27 cellular contexts compared by ENCODE assay signal in the genomic region with DNA sequence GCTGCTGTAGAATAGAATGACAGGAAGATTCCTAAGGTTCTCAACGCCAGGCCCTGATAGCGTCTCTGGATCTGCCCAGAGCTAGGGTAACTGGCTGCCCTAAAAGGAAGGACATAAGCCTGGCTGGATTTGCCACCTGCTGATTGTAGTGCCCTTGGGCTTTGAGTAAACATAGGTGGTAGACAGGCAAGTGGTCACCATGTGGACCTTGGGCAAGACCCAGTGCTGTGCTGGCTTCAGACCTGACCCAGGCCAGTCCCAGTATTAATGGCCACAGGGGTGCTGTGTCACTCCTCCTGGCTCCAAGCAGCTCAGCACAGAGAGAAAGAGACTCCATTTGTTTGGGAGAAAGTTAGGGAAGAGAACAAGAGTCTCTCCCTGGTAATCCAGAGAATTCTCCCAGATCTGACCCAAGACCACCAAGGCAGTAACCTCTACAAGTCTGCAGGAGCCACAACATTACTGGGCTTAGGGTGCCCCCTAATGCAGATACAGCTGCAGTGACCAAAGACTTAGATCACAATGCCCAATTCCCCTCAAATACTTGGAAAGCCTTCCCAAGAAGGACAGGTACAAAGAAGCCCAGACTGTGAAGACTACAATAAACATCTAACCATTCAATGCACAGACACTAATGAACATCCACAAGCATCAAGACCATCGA. TPM values are rescaled to one million over a fixed set of nuclear protein-coding genes. Genes with fewer than 3 reads are reported as not detected.
DNase-seq lines count a peak whose midpoint lies in the region; ATAC-seq, FAIRE-seq and TF ChIP-seq lines count a peak whose summit lies in the region.
"Had no signal": no experiment of that assay in that cellular context is flagged by ENCODE, and none has a peak within 500 bp of the region (broad histone marks: within the 10 kb centered on the region; RNA-seq: fewer than 3 reads in every experiment).

No MANE protein-coding gene starts in this region.

- H3K27ac Mint-ChIP-seq in GM23338 = no peak overlapping the region
- no peak overlapping the region for H3K27ac Mint-ChIP-seq in activated CD8-positive, alpha-beta T cell treated with anti-CD3 and anti-CD28 coated beads, Interleukin-2, amount 10 ng/mL, durations not matched to agents 7 days and 5 days
- H3K27ac Mint-ChIP-seq: activated naive CD8-positive, alpha-beta T cell treated with anti-CD3 and anti-CD28 coated beads, Interleukin-2, amount 50 U/mL, for 24 hours; activated T-cell treated with anti-CD3 and anti-CD28 coated beads, Interleukin-2, amount 50 U/mL, for 24 hours; nephron had no signal

- no peak overlapping the region for H3K4me3 Mint-ChIP-seq in GM23338
- H3K4me3 Mint-ChIP-seq in activated CD8-positive, alpha-beta T cell treated with anti-CD3 and anti-CD28 coated beads, Interleukin-2, amount 10 ng/mL, durations not matched to agents 7 days and 5 days = no peak overlapping the region
- H3K4me3 Mint-ChIP-seq: activated naive CD8-positive, alpha-beta T cell treated with anti-CD3 and anti-CD28 coated beads, Interleukin-2, amount 50 U/mL, for 24 hours; activated T-cell treated with anti-CD3 and anti-CD28 coated beads, Interleukin-2, amount 50 U/mL, for 24 hours; nephron; T-helper 17 cell had no signal

- CTCF ChIA-PET in PC-9 (lab: Charles Lee) = no interaction called here
- CTCF ChIA-PET in activated CD8-positive, alpha-beta T cell treated with anti-CD3 and anti-CD28 coated beads, Interleukin-2, amount 10 ng/mL, durations not matched to agents 7 days and 5 days (lab: Charles Lee) = interaction anchor here (1.2 kb wide), 1 partner anchor 20 kb away, joined by 3 read pairs; no protein-coding TSS in a partner anchor

- peaks cover 28% of the 10 kb centered on the region for H3K9me3 Mint-ChIP-seq in GM23338
- peaks cover 14% of the 10 kb centered on the region for H3K9me3 Mint-ChIP-seq in activated CD8-positive, alpha-beta T cell treated with anti-CD3 and anti-CD28 coated beads, Interleukin-2, amount 10 ng/mL, durations not matched to agents 7 days and 5 days (ENCODE audit: insufficient read depth)

- 56 to 72% methylated on average over 3 of the region's 3 CpGs for WGBS in pancreas, 2 donors

- H3K9me3 ChIP-seq in PC-9 (ENCODE audit: insufficient read depth, low read depth) (no peaks in the 10 kb centered on the region; the same call in 1 of the 2 replicates), pancreas (no peaks in the 10 kb centered on the region)
- H3K9me3 ChIP-seq: Caco-2, lower lobe of right lung had no signal

- H3K27me3 ChIP-seq in GM23338 (ENCODE audit: insufficient read depth) (no peaks in the 10 kb centered on the region), PC-9 (ENCODE audit: insufficient read depth, low read depth) (no peaks in the 10 kb centered on the region), pancreas (no peaks in the 10 kb centered on the region)
- H3K27me3 ChIP-seq: BLaER1 treated with 17β-estradiol and CSF1 and Interleukin-3, amounts not matched to agents 10 nM and 100 nM; dorsolateral prefrontal cortex; spleen; upper lobe of left lung had no signal

- H3K9me2 ChIP-seq in GM23338 (ENCODE audit: insufficient read depth) (no peaks in the 10 kb centered on the region), PC-9 (ENCODE audit: insufficient read depth) (no peaks in the 10 kb centered on the region)

- ATAC-seq in GM23338 (peak; percentile 50; the same call in 2 of the 3 replicates), pancreas (peak; percentile 29 to 83 (median 55))
- no peak for ATAC-seq in activated CD8-positive, alpha-beta T cell treated with anti-CD3 and anti-CD28 coated beads, Interleukin-2, amount 10 ng/mL, durations not matched to agents 7 days and 5 days
- ATAC-seq: activated naive CD8-positive, alpha-beta T cell treated with anti-CD3 and anti-CD28 coated beads, Interleukin-2, amount 50 U/mL, for 24 hours; lower lobe of right lung; right cardiac atrium; T-helper 17 cell had no signal

- H3K4me1 Mint-ChIP-seq in GM23338 = no peaks in the 10 kb centered on the region
- peaks cover 3% of the 10 kb centered on the region for H3K4me1 Mint-ChIP-seq in activated CD8-positive, alpha-beta T cell treated with anti-CD3 and anti-CD28 coated beads, Interleukin-2, amount 10 ng/mL, durations not matched to agents 7 days and 5 days (ENCODE audit: low read depth)
- H3K4me1 Mint-ChIP-seq: activated naive CD8-positive, alpha-beta T cell treated with anti-CD3 and anti-CD28 coated beads, Interleukin-2, amount 50 U/mL, for 24 hours; nephron had no signal

- POLR2A ChIA-PET in PC-9 (lab: Charles Lee; ENCODE audit: unreplicated experiment) = interaction anchor here (0.5 kb wide), 1 partner anchor 72 kb away, joined by 3 read pairs; no protein-coding TSS in a partner anchor
- POLR2A ChIA-PET in activated CD8-positive, alpha-beta T cell treated with anti-CD3 and anti-CD28 coated beads, Interleukin-2, amount 10 ng/mL, durations not matched to agents 7 days and 5 days (lab: Charles Lee) = no interaction called here

- no peak for TF ChIP-seq POLR2A in erythroblast (IDR thresholded peaks at IDR 0.05; ENCODE audit: low read length)

- H2AFZ ChIP-seq in GM23338 (no peak overlapping the region), PC-9 (no peak overlapping the region)

- H4K20me1 ChIP-seq in GM23338 (replicated peaks; ENCODE audit: insufficient read depth) = no peaks in the 10 kb centered on the region; the same call in 1 of the 2 replicates
- H4K20me1 ChIP-seq in PC-9 (ENCODE audit: insufficient read depth) = no peaks in the 10 kb centered on the region
- H4K20me1 ChIP-seq: BLaER1 treated with 17β-estradiol and CSF1 and Interleukin-3, amounts not matched to agents 10 nM and 100 nM had no signal

- no peak for FAIRE-seq in pancreas (lab: Jason Lieb, UNC)
- FAIRE-seq: GM18507, keratinocyte had no signal

- DNase-seq in GM23338 (ENCODE audit: low spot score) (peak; percentile 25), PC-9 (no peak), erythroblast (lab: John Stamatoyannopoulos, UW) (peak; percentile 30 to 34), pancreas (peak in 3 of 6 donors; percentile 5 to 22 (median 11)), activated gamma-delta T cell treated with Interleukin-2 at 50 U/mL for 16 hours (no peak)
- DNase-seq in activated CD8-positive, alpha-beta T cell treated with anti-CD3 and anti-CD28 coated beads, Interleukin-2, amount 10 ng/mL, durations not matched to agents 7 days and 5 days = no peak
- no peak for DNase-seq in activated CD4-positive, alpha-beta T cell treated with anti-CD3 and anti-CD28 coated beads for 4 hours
- DNase-seq: activated CD4-positive, alpha-beta T cell treated with anti-CD3 and anti-CD28 coated beads for 48 hours; activated gamma-delta T cell; activated naive CD8-positive, alpha-beta T cell treated with anti-CD3 and anti-CD28 coated beads, Interleukin-2, amount 50 U/mL, for 24 hours; activated T-cell treated with anti-CD3 and anti-CD28 coated beads, Interleukin-2, amount 50 U/mL, for 24 hours; Caco-2; DMS79 treated with DMSO at 0.1 percent for 48 hours; dorsolateral prefrontal cortex; lower lobe of right lung; NCI-H1092 treated with DMSO at 0.1 percent for 48 hours; NCI-H1930; NCI-H526 treated with DMSO at 0.1 percent for 48 hours; right cardiac atrium; RPMI8226; spleen; T-helper 17 cell; upper lobe of left lung had no signal

- peaks cover 4% of the 10 kb centered on the region for H3K27me3 Mint-ChIP-seq in GM23338 (ENCODE audit: insufficient read depth, low read depth, poor library complexity)
- H3K27me3 Mint-ChIP-seq in activated CD8-positive, alpha-beta T cell treated with anti-CD3 and anti-CD28 coated beads, Interleukin-2, amount 10 ng/mL, durations not matched to agents 7 days and 5 days (ENCODE audit: low read depth) = no peaks in the 10 kb centered on the region
- H3K27me3 Mint-ChIP-seq: activated naive CD8-positive, alpha-beta T cell treated with anti-CD3 and anti-CD28 coated beads, Interleukin-2, amount 50 U/mL, for 24 hours; activated T-cell treated with anti-CD3 and anti-CD28 coated beads, Interleukin-2, amount 50 U/mL, for 24 hours; T-helper 17 cell had no signal

- intact Hi-C loops in PC-9 (cut with micrococcal nuclease; ENCODE audit: unreplicated experiment) (no loop called here), pancreas (cut with DNase I) (no loop called here)

- H3K4me2 ChIP-seq in GM23338 (no peak overlapping the region), PC-9 (no peak overlapping the region)
- H3K4me2 ChIP-seq: BLaER1 treated with 17β-estradiol and CSF1 and Interleukin-3, amounts not matched to agents 10 nM and 100 nM had no signal

- H3K79me2 ChIP-seq in GM23338 (replicated peaks; ENCODE audit: insufficient read depth) = no peaks in the 10 kb centered on the region
- H3K79me2 ChIP-seq in PC-9 (ENCODE audit: low read depth) = no peaks in the 10 kb centered on the region

- H3F3A ChIP-seq in GM23338 (replicated peaks; ENCODE audit: low read depth) = no peaks in the 10 kb centered on the region
- no peaks in the 10 kb centered on the region for H3F3A ChIP-seq in PC-9 (ENCODE audit: insufficient read depth, low read depth)

- H3K4me1 ChIP-seq in GM23338 (ENCODE audit: insufficient read depth) (no peaks in the 10 kb centered on the region), PC-9 (replicated peaks; ENCODE audit: insufficient read depth) (no peaks in the 10 kb centered on the region), pancreas (no peaks in the 10 kb centered on the region)
- H3K4me1 ChIP-seq: BLaER1 treated with 17β-estradiol and CSF1 and Interleukin-3, amounts not matched to agents 10 nM and 100 nM; Caco-2; lower lobe of right lung; spleen; upper lobe of left lung had no signal

- H3K4me3 ChIP-seq in GM23338 (no peak overlapping the region), PC-9 (no peak overlapping the region), pancreas (no peak overlapping the region)
- H3K4me3 ChIP-seq: BLaER1 treated with 17β-estradiol and CSF1 and Interleukin-3, amounts not matched to agents 10 nM and 100 nM; dorsolateral prefrontal cortex; lower lobe of right lung; spleen; upper lobe of left lung had no signal

- TF ChIP-seq CTCF in GM23338 (conservative IDR thresholded peaks at IDR 0.05; ENCODE audit: low read depth in 2 of 2) (peak; percentile 42 to 64), PC-9 (conservative IDR thresholded peaks at IDR 0.05) (0 out of 2 replicates have a peak, but pooled peaks have one; percentile 19), pancreas (IDR thresholded peaks at IDR 0.05) (no peak)

- H3K36me3 ChIP-seq in GM23338 (ENCODE audit: insufficient read depth) = peaks cover 14% of the 10 kb centered on the region
- peaks cover 20% of the 10 kb centered on the region; the same call in 1 of the 2 replicates for H3K36me3 ChIP-seq in PC-9 (ENCODE audit: low read depth)
- peaks cover 0 to 6% (median 6%) of the 10 kb centered on the region in 3 donors for H3K36me3 ChIP-seq in pancreas

- no TSS peak for BruUV-seq in PC-9 (replicated peaks; lab: Mats Ljungman, UMichigan)

- H3K27ac ChIP-seq in GM23338 (ENCODE audit: low read depth) = no peak overlapping the region
- no peak overlapping the region for H3K27ac ChIP-seq in PC-9
- H3K27ac ChIP-seq in pancreas = no peak overlapping the region
- H3K27ac ChIP-seq: BLaER1 treated with 17β-estradiol and CSF1 and Interleukin-3, amounts not matched to agents 10 nM and 100 nM; dorsolateral prefrontal cortex; lower lobe of right lung; spleen; upper lobe of left lung had no signal

- peaks cover 54% of the 10 kb centered on the region for H3K36me3 Mint-ChIP-seq in GM23338 (ENCODE audit: low read depth)
- H3K36me3 Mint-ChIP-seq in activated CD8-positive, alpha-beta T cell treated with anti-CD3 and anti-CD28 coated beads, Interleukin-2, amount 10 ng/mL, durations not matched to agents 7 days and 5 days (ENCODE audit: low read depth) = peaks cover 63% of the 10 kb centered on the region

RNA-seq across cellular contexts. Expression of a gene that starts 44.5 kb away (rescaled TPM):
- total RNA-seq in GM23338 (2014; rRNA removed; shearing (Covaris generic)) = 21.6 and 24.5 TPM in 2 replicates
- polyA plus RNA-seq in GM23338 (2016; fragmentation: Nextera tagmentation; extraction: Ambion mirVana) (18.7 and 19.1 TPM in 2 replicates), pancreas (1 to 10 TPM; 5.3 to 7.0 TPM)
- total RNA-seq in PC-9 (2021) (46.2 and 61.2 TPM in 2 replicates), pancreas (10 to 100 TPM in 2 of 6 donors, 1 to 10 TPM in 4; 4.6 to 12.9 (median 6.8) TPM)
- total RNA-seq in activated CD8-positive, alpha-beta T cell treated with anti-CD3 and anti-CD28 coated beads, Interleukin-2, amount 10 ng/mL, durations not matched to agents 7 days and 5 days = 10 to 100 TPM; 24.8 to 25.2 TPM

Comparison
In these comparisons a context has a peak if more than half of its experiments do, and no peak if none do; other contexts are left out.
1. DNase-seq: peak in GM23338 (single experiment) and erythroblast (2 of 2); none in PC-9 (0 of 2), activated gamma-delta T cell treated with Interleukin-2 at 50 U/mL for 16 hours (single experiment), activated CD8-positive, alpha-beta T cell treated with anti-CD3 and anti-CD28 coated beads, Interleukin-2, amount 10 ng/mL, durations not matched to agents 7 days and 5 days (single experiment) and activated CD4-positive, alpha-beta T cell treated with anti-CD3 and anti-CD28 coated beads for 4 hours (0 of 2).
2. CTCF ChIP-seq: peak in GM23338 (2 of 2) and PC-9 (single experiment); none in pancreas (0 of 4).